1 cellular context compared by ENCODE assay signal in the genomic region with DNA sequence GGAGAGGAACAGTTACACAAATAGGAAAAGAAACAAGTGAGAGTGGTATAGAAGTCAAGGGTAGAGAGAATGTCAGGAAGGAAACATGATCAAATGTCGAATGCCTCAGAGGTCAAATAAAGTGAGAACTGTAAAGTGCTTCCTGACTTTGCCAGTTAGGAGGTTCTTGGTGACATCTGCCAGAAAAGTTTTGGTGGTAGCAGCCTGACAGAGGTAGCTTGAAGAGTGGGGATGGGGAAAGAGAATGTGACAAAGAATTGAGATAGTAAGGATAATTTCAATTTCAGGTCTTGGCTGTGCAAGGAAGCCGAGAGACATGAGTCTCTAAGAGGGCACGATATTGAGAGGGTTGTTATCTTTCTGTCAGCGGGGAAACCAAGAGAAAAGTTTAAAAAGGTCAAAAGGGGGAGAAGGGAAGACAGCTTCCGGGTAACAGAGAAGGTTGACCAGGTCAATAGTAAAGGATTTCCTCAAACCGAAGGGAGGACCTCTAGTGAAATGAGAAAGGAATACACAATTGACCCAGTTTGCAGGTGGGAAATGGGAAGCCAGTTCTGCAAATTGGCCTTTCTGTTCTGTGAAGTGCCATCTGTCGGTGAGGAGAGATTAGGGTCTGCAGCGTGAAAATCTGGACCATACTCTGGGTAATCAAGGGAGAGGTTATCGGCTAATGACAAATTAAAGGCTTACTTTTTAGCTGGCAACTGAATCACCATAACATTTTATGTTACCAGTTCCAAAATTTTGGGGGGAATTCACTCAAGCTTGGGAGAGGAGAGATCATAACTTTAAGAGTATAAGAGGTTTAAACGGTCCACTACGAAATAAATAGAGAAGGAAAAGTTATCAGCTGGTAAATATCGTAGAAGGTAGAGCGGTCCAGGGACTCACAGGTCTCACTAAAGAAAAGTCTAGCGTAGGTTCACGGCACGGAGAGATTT.
A peak's percentile ranks its signal among the peaks of the same experiment; 100 is the strongest.
TF ChIP-seq lines count a peak whose summit lies in the region.

No MANE protein-coding gene starts in this region.

TF ChIP-seq in K562, 482 proteins besides CTCF, POLR2A, EP300 and RAD21 (continued from another document and continues in another):
- TF ChIP-seq, protein P1, sequence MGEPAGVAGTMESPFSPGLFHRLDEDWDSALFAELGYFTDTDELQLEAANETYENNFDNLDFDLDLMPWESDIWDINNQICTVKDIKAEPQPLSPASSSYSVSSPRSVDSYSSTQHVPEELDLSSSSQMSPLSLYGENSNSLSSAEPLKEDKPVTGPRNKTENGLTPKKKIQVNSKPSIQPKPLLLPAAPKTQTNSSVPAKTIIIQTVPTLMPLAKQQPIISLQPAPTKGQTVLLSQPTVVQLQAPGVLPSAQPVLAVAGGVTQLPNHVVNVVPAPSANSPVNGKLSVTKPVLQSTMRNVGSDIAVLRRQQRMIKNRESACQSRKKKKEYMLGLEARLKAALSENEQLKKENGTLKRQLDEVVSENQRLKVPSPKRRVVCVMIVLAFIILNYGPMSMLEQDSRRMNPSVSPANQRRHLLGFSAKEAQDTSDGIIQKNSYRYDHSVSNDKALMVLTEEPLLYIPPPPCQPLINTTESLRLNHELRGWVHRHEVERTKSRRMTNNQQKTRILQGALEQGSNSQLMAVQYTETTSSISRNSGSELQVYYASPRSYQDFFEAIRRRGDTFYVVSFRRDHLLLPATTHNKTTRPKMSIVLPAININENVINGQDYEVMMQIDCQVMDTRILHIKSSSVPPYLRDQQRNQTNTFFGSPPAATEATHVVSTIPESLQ (CRISPR knock-in tag; IDR thresholded peaks at IDR 0.05), result 0 out of 2 replicates have a peak, but pooled peaks have one; percentile 13
- TF ChIP-seq MEF2A (IDR thresholded peaks at IDR 0.05; ENCODE audit: control insufficient read depth, low read depth, low read length), result 0 out of 2 replicates have a peak, but pooled peaks have one; percentile 11
- no peak for TF ChIP-seq TAF15 (IDR thresholded peaks at IDR 0.05; ENCODE audit: low read depth, low read length)
- TF ChIP-seq, protein P2, sequence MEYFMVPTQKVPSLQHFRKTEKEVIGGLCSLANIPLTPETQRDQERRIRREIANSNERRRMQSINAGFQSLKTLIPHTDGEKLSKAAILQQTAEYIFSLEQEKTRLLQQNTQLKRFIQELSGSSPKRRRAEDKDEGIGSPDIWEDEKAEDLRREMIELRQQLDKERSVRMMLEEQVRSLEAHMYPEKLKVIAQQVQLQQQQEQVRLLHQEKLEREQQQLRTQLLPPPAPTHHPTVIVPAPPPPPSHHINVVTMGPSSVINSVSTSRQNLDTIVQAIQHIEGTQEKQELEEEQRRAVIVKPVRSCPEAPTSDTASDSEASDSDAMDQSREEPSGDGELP (CRISPR knock-in tag; IDR thresholded peaks at IDR 0.05; ENCODE audit: borderline replicate concordance), result no peak
- no peak for TF ChIP-seq MCM3 (IDR thresholded peaks at IDR 0.05)
- no peak for TF ChIP-seq MAFK (IDR thresholded peaks at IDR 0.05; ENCODE audit: low read length)
- TF ChIP-seq, protein P3, sequence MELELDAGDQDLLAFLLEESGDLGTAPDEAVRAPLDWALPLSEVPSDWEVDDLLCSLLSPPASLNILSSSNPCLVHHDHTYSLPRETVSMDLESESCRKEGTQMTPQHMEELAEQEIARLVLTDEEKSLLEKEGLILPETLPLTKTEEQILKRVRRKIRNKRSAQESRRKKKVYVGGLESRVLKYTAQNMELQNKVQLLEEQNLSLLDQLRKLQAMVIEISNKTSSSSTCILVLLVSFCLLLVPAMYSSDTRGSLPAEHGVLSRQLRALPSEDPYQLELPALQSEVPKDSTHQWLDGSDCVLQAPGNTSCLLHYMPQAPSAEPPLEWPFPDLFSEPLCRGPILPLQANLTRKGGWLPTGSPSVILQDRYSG (tag; conservative IDR thresholded peaks at IDR 0.05; ENCODE audit: low read depth), result no peak
- TF ChIP-seq U2AF2 (optimal IDR thresholded peaks at IDR 0.05; ENCODE audit: low read depth, low read length), result no peak
- no peak for TF ChIP-seq ILF3 (IDR thresholded peaks at IDR 0.05; ENCODE audit: borderline replicate concordance)
- TF ChIP-seq POLR2G (IDR thresholded peaks at IDR 0.05; ENCODE audit: low read depth, low read length), result no peak
- no peak for TF ChIP-seq PRPF4 (IDR thresholded peaks at IDR 0.05; ENCODE audit: insufficient read depth, low read depth, low read length, poor library complexity, severe bottlenecking)
- no peak; the same call in 1 of the 2 replicates for TF ChIP-seq SMARCA5 (IDR thresholded peaks at IDR 0.05)
- TF ChIP-seq, protein P4, sequence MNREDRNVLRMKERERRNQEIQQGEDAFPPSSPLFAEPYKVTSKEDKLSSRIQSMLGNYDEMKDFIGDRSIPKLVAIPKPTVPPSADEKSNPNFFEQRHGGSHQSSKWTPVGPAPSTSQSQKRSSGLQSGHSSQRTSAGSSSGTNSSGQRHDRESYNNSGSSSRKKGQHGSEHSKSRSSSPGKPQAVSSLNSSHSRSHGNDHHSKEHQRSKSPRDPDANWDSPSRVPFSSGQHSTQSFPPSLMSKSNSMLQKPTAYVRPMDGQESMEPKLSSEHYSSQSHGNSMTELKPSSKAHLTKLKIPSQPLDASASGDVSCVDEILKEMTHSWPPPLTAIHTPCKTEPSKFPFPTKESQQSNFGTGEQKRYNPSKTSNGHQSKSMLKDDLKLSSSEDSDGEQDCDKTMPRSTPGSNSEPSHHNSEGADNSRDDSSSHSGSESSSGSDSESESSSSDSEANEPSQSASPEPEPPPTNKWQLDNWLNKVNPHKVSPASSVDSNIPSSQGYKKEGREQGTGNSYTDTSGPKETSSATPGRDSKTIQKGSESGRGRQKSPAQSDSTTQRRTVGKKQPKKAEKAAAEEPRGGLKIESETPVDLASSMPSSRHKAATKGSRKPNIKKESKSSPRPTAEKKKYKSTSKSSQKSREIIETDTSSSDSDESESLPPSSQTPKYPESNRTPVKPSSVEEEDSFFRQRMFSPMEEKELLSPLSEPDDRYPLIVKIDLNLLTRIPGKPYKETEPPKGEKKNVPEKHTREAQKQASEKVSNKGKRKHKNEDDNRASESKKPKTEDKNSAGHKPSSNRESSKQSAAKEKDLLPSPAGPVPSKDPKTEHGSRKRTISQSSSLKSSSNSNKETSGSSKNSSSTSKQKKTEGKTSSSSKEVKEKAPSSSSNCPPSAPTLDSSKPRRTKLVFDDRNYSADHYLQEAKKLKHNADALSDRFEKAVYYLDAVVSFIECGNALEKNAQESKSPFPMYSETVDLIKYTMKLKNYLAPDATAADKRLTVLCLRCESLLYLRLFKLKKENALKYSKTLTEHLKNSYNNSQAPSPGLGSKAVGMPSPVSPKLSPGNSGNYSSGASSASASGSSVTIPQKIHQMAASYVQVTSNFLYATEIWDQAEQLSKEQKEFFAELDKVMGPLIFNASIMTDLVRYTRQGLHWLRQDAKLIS (CRISPR knock-in tag; IDR thresholded peaks at IDR 0.05), result no peak
- no peak for TF ChIP-seq ZNF551 (CRISPR knock-in tag; IDR thresholded peaks at IDR 0.05)
- TF ChIP-seq, protein P5, sequence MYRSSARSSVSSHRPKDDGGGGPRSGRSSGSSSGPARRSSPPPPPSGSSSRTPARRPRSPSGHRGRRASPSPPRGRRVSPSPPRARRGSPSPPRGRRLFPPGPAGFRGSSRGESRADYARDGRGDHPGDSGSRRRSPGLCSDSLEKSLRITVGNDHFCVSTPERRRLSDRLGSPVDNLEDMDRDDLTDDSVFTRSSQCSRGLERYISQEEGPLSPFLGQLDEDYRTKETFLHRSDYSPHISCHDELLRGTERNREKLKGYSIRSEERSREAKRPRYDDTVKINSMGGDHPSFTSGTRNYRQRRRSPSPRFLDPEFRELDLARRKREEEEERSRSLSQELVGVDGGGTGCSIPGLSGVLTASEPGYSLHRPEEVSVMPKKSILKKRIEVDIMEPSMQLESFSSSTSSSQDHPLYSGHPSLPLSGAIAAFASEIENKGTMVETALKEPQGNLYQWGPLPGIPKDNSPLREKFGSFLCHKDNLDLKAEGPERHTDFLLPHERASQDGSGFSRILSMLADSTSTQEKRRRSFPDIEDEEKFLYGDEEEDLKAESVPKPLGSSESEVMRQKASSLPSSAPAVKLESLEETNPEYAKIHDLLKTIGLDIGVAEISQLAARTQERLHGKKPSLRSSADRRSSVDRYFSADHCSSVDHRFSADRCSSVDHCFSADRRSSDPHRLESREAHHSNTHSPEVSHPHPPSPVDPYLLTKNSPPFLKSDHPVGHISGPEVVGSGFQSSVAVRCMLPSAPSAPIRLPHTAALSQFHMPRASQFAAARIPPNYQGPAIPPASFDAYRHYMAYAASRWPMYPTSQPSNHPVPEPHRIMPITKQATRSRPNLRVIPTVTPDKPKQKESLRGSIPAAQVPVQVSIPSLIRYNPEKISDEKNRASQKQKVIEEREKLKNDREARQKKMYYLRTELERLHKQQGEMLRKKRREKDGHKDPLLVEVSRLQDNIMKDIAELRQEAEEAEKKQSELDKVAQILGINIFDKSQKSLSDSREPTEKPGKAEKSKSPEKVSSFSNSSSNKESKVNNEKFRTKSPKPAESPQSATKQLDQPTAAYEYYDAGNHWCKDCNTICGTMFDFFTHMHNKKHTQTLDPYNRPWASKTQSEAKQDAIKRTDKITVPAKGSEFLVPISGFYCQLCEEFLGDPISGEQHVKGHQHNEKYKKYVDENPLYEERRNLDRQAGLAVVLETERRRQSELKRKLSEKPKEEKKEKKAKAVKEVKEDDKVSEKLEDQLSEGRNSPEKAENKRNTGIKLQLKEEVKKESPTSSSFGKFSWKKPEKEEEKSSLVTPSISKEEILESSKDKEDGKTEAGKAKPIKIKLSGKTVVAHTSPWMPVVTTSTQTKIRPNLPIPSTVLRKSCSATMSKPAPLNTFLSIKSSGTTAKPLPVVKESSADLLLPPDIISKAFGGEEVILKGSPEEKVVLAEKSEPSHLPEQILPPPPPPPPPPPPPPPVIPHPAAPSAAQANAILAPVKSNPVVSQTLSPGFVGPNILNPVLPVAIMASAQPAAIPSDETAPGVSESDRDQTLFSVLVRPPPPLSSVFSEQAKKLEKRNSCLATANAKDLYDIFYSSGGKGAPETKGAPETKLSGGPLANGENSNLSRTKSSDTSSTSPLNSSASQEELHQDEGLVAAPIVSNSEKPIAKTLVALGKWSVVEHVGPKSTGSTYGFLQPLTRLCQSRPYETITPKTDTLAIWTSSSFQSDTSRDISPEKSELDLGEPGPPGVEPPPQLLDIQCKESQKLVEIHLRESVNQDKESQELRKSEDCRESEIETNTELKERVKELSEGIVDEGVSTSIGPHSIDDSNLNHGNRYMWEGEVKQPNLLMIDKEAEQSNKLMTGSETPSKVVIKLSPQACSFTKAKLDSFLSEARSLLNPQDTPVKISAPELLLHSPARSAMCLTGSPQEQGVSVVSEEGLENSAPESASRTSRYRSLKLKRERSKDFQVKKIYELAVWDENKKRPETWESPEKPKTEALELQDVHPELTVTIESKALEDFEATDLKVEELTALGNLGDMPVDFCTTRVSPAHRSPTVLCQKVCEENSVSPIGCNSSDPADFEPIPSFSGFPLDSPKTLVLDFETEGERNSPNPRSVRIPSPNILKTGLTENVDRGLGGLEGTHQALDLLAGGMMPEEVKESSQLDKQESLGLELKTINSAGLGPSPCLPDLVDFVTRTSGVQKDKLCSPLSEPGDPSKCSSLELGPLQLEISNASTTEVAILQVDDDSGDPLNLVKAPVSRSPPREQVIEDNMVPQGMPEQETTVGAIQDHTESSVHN (IDR thresholded peaks at IDR 0.05; ENCODE audit: borderline replicate concordance in 1 of 2, low read depth in 1 of 2), result no peak; a peak in 1 of 4 replicates
- TF ChIP-seq, protein P6, sequence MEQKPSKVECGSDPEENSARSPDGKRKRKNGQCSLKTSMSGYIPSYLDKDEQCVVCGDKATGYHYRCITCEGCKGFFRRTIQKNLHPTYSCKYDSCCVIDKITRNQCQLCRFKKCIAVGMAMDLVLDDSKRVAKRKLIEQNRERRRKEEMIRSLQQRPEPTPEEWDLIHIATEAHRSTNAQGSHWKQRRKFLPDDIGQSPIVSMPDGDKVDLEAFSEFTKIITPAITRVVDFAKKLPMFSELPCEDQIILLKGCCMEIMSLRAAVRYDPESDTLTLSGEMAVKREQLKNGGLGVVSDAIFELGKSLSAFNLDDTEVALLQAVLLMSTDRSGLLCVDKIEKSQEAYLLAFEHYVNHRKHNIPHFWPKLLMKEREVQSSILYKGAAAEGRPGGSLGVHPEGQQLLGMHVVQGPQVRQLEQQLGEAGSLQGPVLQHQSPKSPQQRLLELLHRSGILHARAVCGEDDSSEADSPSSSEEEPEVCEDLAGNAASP (IDR thresholded peaks at IDR 0.05), result no peak
- TF ChIP-seq, protein P7, sequence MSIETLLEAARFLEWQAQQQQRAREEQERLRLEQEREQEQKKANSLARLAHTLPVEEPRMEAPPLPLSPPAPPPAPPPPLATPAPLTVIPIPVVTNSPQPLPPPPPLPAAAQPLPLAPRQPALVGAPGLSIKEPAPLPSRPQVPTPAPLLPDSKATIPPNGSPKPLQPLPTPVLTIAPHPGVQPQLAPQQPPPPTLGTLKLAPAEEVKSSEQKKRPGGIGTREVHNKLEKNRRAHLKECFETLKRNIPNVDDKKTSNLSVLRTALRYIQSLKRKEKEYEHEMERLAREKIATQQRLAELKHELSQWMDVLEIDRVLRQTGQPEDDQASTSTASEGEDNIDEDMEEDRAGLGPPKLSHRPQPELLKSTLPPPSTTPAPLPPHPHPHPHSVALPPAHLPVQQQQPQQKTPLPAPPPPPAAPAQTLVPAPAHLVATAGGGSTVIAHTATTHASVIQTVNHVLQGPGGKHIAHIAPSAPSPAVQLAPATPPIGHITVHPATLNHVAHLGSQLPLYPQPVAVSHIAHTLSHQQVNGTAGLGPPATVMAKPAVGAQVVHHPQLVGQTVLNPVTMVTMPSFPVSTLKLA (conservative IDR thresholded peaks at IDR 0.05), result no peak
- peak; percentile 35; the same call in 1 of the 2 replicates for TF ChIP-seq RB1 (IDR thresholded peaks at IDR 0.05; ENCODE audit: low read depth)
- TF ChIP-seq MCM7 (IDR thresholded peaks at IDR 0.05), result no peak
- TF ChIP-seq, protein P8, sequence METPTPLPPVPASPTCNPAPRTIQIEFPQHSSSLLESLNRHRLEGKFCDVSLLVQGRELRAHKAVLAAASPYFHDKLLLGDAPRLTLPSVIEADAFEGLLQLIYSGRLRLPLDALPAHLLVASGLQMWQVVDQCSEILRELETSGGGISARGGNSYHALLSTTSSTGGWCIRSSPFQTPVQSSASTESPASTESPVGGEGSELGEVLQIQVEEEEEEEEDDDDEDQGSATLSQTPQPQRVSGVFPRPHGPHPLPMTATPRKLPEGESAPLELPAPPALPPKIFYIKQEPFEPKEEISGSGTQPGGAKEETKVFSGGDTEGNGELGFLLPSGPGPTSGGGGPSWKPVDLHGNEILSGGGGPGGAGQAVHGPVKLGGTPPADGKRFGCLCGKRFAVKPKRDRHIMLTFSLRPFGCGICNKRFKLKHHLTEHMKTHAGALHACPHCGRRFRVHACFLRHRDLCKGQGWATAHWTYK (CRISPR knock-in tag; IDR thresholded peaks at IDR 0.05), result no peak
- TF ChIP-seq, protein P9, sequence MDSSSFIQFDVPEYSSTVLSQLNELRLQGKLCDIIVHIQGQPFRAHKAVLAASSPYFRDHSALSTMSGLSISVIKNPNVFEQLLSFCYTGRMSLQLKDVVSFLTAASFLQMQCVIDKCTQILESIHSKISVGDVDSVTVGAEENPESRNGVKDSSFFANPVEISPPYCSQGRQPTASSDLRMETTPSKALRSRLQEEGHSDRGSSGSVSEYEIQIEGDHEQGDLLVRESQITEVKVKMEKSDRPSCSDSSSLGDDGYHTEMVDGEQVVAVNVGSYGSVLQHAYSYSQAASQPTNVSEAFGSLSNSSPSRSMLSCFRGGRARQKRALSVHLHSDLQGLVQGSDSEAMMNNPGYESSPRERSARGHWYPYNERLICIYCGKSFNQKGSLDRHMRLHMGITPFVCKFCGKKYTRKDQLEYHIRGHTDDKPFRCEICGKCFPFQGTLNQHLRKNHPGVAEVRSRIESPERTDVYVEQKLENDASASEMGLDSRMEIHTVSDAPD (CRISPR knock-in tag; IDR thresholded peaks at IDR 0.05), result no peak
